ENCODE assay signal across 16 cellular contexts in the genomic region with DNA sequence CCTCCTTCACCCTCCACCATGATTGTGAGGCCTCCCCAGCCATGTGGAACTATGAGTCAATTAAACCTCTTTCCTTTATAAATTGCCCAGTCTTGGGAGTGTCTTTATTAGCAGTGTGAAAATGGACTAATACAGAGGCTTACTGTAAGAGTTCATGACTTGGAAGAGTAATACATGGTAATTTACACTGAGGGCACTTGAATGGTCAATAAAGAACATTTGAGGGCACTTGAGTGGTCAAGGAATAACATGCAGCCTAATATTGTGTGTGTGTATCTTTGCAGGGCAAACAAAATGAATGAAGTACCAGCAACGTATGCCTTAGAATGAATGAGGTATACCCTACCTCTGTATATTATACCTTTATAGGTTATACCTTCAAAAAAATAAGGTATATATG.
A peak's percentile ranks its signal among the peaks of the same experiment; 100 is the strongest.
DNase-seq lines count a peak whose midpoint lies in the region; ATAC-seq and TF ChIP-seq lines count a peak whose summit lies in the region.
"Had no signal": no experiment of that assay in that cellular context is flagged by ENCODE, and none has a peak within 500 bp of the region (broad histone marks: within the 10 kb centered on the region; RNA-seq: fewer than 3 reads in every experiment).

No MANE protein-coding gene starts in this region.

- no peaks in the 10 kb centered on the region for H3K9me3 ChIP-seq in upper lobe of right lung
- H3K9me3 ChIP-seq: A549; BLaER1 treated with 17β-estradiol and CSF1 and Interleukin-3, amounts not matched to agents 10 nM and 100 nM; Caco-2 had no signal

- H3K36me3 ChIP-seq in upper lobe of right lung: no peaks in the 10 kb centered on the region
- H3K36me3 ChIP-seq: BLaER1 treated with 17β-estradiol and CSF1 and Interleukin-3, amounts not matched to agents 10 nM and 100 nM had no signal

- intact Hi-C loops in upper lobe of right lung (cut with DNase I): no loop called here

- H3K27me3 ChIP-seq in upper lobe of right lung: no peaks in the 10 kb centered on the region
- H3K27me3 ChIP-seq: BLaER1 treated with 17β-estradiol and CSF1 and Interleukin-3, amounts not matched to agents 10 nM and 100 nM had no signal

- ATAC-seq in upper lobe of right lung: peak; percentile 26
- ATAC-seq: A549; CD8-positive, alpha-beta T cell had no signal

- peak; percentile 9 for DNase-seq in DMS53 (lab: John Stamatoyannopoulos, UW)
- no peak for DNase-seq in DMS53 treated with DMSO at 0.1 percent for 48 hours (lab: John Stamatoyannopoulos, UW; ENCODE audit: unreplicated experiment)
- DNase-seq in NCI-H510A treated with DMSO at 0.1 percent for 48 hours (lab: John Stamatoyannopoulos, UW): peak; percentile 15
- DNase-seq in NCI-H510A (lab: John Stamatoyannopoulos, UW): no peak
- no peak for DNase-seq in upper lobe of right lung
- DNase-seq in globus pallidus (ENCODE audit: low spot score): no peak
- DNase-seq: AML-193; Caco-2; Calu3; CD4-positive, alpha-beta T cell; CD8-positive, alpha-beta T cell; GF-D8 had no signal

- TF ChIP-seq CTCF in upper lobe of right lung (IDR thresholded peaks at IDR 0.05): no peak

- no peak overlapping the region for H3K27ac ChIP-seq in upper lobe of right lung
- H3K27ac ChIP-seq: 22Rv1; A549; BLaER1 treated with 17β-estradiol and CSF1 and Interleukin-3, amounts not matched to agents 10 nM and 100 nM; C4-2B had no signal

- no peaks in the 10 kb centered on the region for H3K4me1 ChIP-seq in upper lobe of right lung
- H3K4me1 ChIP-seq: A549; BLaER1 treated with 17β-estradiol and CSF1 and Interleukin-3, amounts not matched to agents 10 nM and 100 nM; Caco-2 had no signal

- no peak overlapping the region for H3K4me3 ChIP-seq in upper lobe of right lung
- H3K4me3 ChIP-seq: A549; BLaER1 treated with 17β-estradiol and CSF1 and Interleukin-3, amounts not matched to agents 10 nM and 100 nM had no signal

Comparison
In these comparisons a context has a peak if more than half of its experiments do, and no peak if none do; other contexts are left out.
1. DNase-seq: peak in DMS53 (single experiment) and NCI-H510A treated with DMSO at 0.1 percent for 48 hours (single experiment); none in DMS53 treated with DMSO at 0.1 percent for 48 hours (single experiment), NCI-H510A (single experiment), upper lobe of right lung (single experiment) and globus pallidus (single experiment).